Comparison of ENCODE assay signal across 23 cellular contexts in genomic region chr14:68020493-68020892, GRCh38.
"Had no signal": no experiment of that assay in that cellular context is flagged by ENCODE, and none has a peak within 500 bp of the region (broad histone marks: within the 10 kb centered on the region; RNA-seq: fewer than 3 reads in every experiment).

No MANE protein-coding gene starts in this region.

- H3K36me3 ChIP-seq: right atrium auricular region had no signal

- DNase-seq: activated CD4-positive, alpha-beta T cell treated with anti-CD3 and anti-CD28 coated beads for 48 hours; activated CD4-positive, CD25-positive, alpha-beta regulatory T cell; activated CD8-positive, alpha-beta memory T cell treated with anti-CD3 and anti-CD28 coated beads, Interleukin-2, amount 50 U/mL, for 4 hours; activated CD8-positive, alpha-beta T cell treated with anti-CD3 and anti-CD28 coated beads for 36 hours; activated naive CD4-positive, alpha-beta T cell treated with anti-CD3 and anti-CD28 coated beads for 36 hours; activated T-cell treated with anti-CD3 and anti-CD28 coated beads, Interleukin-2, amount 50 U/mL, for 4 hours; anterior cingulate cortex; central memory CD4-positive, alpha-beta T cell; dorsolateral prefrontal cortex; endodermal cell; foreskin fibroblast; glutamatergic neuron; hippocampal formation; left colon; stimulated activated CD4-positive, alpha-beta T cell treated with anti-CD3 and anti-CD28 coated beads, Interleukin-2, amount 100 ng/mL, for 24 hours; stimulated activated naive CD8-positive, alpha-beta T cell treated with anti-CD3 and anti-CD28 coated beads, Interleukin-15, Interleukin-2, amounts not matched to agents 100 U/mL and 50 U/mL, for 24 hours; substantia nigra; T-helper 9 cell; trophoblast cell had no signal

- H3K4me1 ChIP-seq: right atrium auricular region had no signal

- FAIRE-seq: colon, islet of Langerhans had no signal

- H3K27me3 ChIP-seq: dorsolateral prefrontal cortex, right atrium auricular region had no signal

- ATAC-seq: activated CD8-positive, alpha-beta T cell treated with anti-CD3 and anti-CD28 coated beads for 36 hours; activated T-cell treated with anti-CD3 and anti-CD28 coated beads, Interleukin-2, amount 50 U/mL, for 4 hours; left colon; stimulated activated naive CD8-positive, alpha-beta T cell treated with anti-CD3 and anti-CD28 coated beads, Interleukin-15, Interleukin-2, amounts not matched to agents 100 U/mL and 50 U/mL, for 24 hours had no signal

- H3K4me3 ChIP-seq: dorsolateral prefrontal cortex, right atrium auricular region had no signal

- H3K27ac ChIP-seq: dorsolateral prefrontal cortex, epithelial cell of prostate, right atrium auricular region had no signal
